Comparison of ENCODE assay signal across 16 cellular contexts in the genomic region with DNA sequence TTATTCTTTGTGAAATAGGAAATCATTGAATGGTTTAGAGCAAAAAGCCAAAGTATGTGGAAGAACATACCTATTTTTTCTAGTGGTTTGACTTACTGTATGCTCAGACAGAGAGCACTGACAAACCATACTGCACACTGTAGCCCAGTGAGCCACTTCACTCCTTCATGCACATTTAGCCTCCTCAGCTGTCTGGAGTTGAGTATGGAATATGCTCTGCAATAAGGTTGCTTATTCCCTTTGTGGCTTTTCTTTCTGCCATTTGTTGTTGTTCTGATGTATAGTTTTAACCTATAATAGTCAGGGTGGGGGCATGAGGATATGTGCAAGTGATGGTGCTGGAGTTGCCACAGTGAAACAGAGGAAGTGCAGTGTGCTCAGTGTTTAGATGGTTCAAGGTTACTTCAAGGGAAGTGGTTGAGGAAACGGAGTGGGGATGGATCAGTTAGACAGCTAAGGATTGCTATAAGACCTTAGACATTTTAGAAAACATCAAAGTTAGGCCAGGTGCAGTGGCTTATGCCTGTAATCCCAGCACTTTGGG.
A peak's percentile ranks its signal among the peaks of the same experiment; 100 is the strongest.
DNase-seq lines count a peak whose midpoint lies in the region; TF ChIP-seq lines count a peak whose summit lies in the region.
"Had no signal": no experiment of that assay in that cellular context is flagged by ENCODE, and none has a peak within 500 bp of the region (broad histone marks: within the 10 kb centered on the region; RNA-seq: fewer than 3 reads in every experiment).

No MANE protein-coding gene starts in this region.

- no peaks in the 10 kb centered on the region for H3K27me3 Mint-ChIP-seq in activated naive CD8-positive, alpha-beta T cell
- H3K27me3 Mint-ChIP-seq in neural crest cell (ENCODE audit: low read depth) = no peaks in the 10 kb centered on the region

- no peak for TF ChIP-seq CTCF in neural crest cell (conservative IDR thresholded peaks at IDR 0.05)

- DNase-seq in NCI-H510A treated with DMSO at 0.1 percent for 48 hours (lab: John Stamatoyannopoulos, UW) = peak; percentile 13
- no peak for DNase-seq in NCI-H510A (lab: John Stamatoyannopoulos, UW)
- peak; percentile 71 to 72 for DNase-seq in Kasumi-1 (lab: John Stamatoyannopoulos, UW)
- no peak for DNase-seq in neural crest cell (ENCODE audit: low read depth, low spot score)
- no peak for DNase-seq in NCI-H226
- no peak for DNase-seq in HT-29 (ENCODE audit: low spot score)
- no peak for DNase-seq in NCI-H2196 treated with DMSO at 0.1 percent for 48 hours (lab: John Stamatoyannopoulos, UW; ENCODE audit: unreplicated experiment)
- DNase-seq: activated CD4-positive, CD25-positive, alpha-beta regulatory T cell; hypothalamus; left ventricle myocardium inferior; NCI-H1436; NCI-H2227 treated with DMSO at 0.1 percent for 48 hours; PC-3; stimulated activated CD4-positive, alpha-beta T cell treated with anti-CD3 and anti-CD28 coated beads, Interleukin-2, amount 100 ng/mL, for 24 hours; upper lobe of left lung had no signal

- H3K9me3 Mint-ChIP-seq in activated naive CD8-positive, alpha-beta T cell (ENCODE audit: low read depth) = peaks cover 3% of the 10 kb centered on the region
- peaks cover 5% of the 10 kb centered on the region for H3K9me3 Mint-ChIP-seq in neural crest cell

- H3K36me3 Mint-ChIP-seq in activated naive CD8-positive, alpha-beta T cell = peaks cover 30% of the 10 kb centered on the region
- peaks cover 20% of the 10 kb centered on the region for H3K36me3 Mint-ChIP-seq in neural crest cell (ENCODE audit: low read depth)

- H3K4me1 Mint-ChIP-seq in activated naive CD8-positive, alpha-beta T cell (ENCODE audit: low read depth) = peaks cover 81% of the 10 kb centered on the region
- no peaks in the 10 kb centered on the region for H3K4me1 Mint-ChIP-seq in neural crest cell

- H3K4me3 Mint-ChIP-seq in activated naive CD8-positive, alpha-beta T cell = peak overlapping the region; percentile 38
- H3K4me3 Mint-ChIP-seq in neural crest cell = no peak overlapping the region

- H3K27ac Mint-ChIP-seq in activated naive CD8-positive, alpha-beta T cell = peak overlapping the region; percentile 96
- H3K27ac Mint-ChIP-seq in neural crest cell (ENCODE audit: unreplicated experiment) = peak overlapping the region; percentile 15

Comparison
In these comparisons a context has a peak if more than half of its experiments do, and no peak if none do; other contexts are left out.
1. DNase-seq: peak in NCI-H510A treated with DMSO at 0.1 percent for 48 hours (single experiment) and Kasumi-1 (2 of 2); none in NCI-H510A (single experiment), neural crest cell (single experiment), NCI-H226 (single experiment), HT-29 (single experiment) and NCI-H2196 treated with DMSO at 0.1 percent for 48 hours (single experiment).